In the genomic region with DNA sequence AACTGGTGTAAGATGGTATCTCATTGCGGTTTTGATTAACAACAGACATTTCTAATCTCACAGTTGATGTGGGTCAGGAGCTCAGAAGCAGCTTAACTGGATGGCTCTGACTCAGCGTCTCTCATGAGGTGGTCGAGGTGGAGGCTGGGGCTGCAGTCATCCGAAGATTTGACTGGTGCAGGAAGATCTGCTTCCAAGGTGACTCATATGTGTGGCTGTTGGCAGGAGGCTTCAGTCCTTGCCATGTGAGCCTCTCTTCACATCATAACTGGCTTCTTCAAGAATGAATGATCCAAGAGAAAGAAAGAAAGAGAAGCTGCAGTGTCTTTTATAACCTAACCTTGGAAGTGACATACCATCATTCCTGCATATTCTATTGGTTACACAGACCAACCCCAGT, we compare ENCODE assay signal across 13 cellular contexts.
A peak's percentile ranks its signal among the peaks of the same experiment; 100 is the strongest.
DNase-seq lines count a peak whose midpoint lies in the region; ATAC-seq and TF ChIP-seq lines count a peak whose summit lies in the region.
"Had no signal": no experiment of that assay in that cellular context is flagged by ENCODE, and none has a peak within 500 bp of the region (broad histone marks: within the 10 kb centered on the region; RNA-seq: fewer than 3 reads in every experiment).

No MANE protein-coding gene starts in this region.

- H3K27ac Mint-ChIP-seq in CD8-positive, alpha-beta T cell = no peak overlapping the region
- H3K27ac Mint-ChIP-seq in HFFc6 = no peak overlapping the region
- H3K27ac Mint-ChIP-seq in activated T-cell treated with anti-CD3 and anti-CD28 coated beads, Interleukin-2, amount 50 U/mL, for 72 hours = no peak overlapping the region
- H3K27ac Mint-ChIP-seq: IgD-negative memory B cell had no signal

- peaks cover under 1% of the 10 kb centered on the region for H3K36me3 Mint-ChIP-seq in CD8-positive, alpha-beta T cell
- peaks cover 5% of the 10 kb centered on the region for H3K36me3 Mint-ChIP-seq in HFFc6 (ENCODE audit: low read depth)
- peaks cover 0 to 4% of the 10 kb centered on the region in 2 donors for H3K36me3 Mint-ChIP-seq in activated T-cell treated with anti-CD3 and anti-CD28 coated beads, Interleukin-2, amount 50 U/mL, for 72 hours (ENCODE audit: insufficient read depth in 2 of 2)
- H3K36me3 Mint-ChIP-seq: IgD-negative memory B cell had no signal

- peaks cover 2% of the 10 kb centered on the region for H3K9me3 Mint-ChIP-seq in CD8-positive, alpha-beta T cell
- H3K9me3 Mint-ChIP-seq in HFFc6 = peaks cover 7% of the 10 kb centered on the region
- peaks cover under 1% of the 10 kb centered on the region in 2 donors for H3K9me3 Mint-ChIP-seq in activated T-cell treated with anti-CD3 and anti-CD28 coated beads, Interleukin-2, amount 50 U/mL, for 72 hours

- H3K36me3 ChIP-seq in CD8-positive, alpha-beta T cell (ENCODE audit: insufficient read depth, low read length) = no peaks in the 10 kb centered on the region
- H3K36me3 ChIP-seq in kidney epithelial cell (ENCODE audit: control insufficient read depth, insufficient read depth, low read length) (no peaks in the 10 kb centered on the region), upper lobe of left lung (no peaks in the 10 kb centered on the region), OCI-LY7 (ENCODE audit: insufficient read depth, low read length) (no peaks in the 10 kb centered on the region)

- CTCF ChIA-PET in CD8-positive, alpha-beta T cell (lab: Charles Lee) = interaction anchor here (1.0 kb wide), 2 partner anchors 22 to 497 kb away, joined by 3 to 4 read pairs; no protein-coding TSS in a partner anchor
- CTCF ChIA-PET in OCI-LY7 (lab: Charles Lee; ENCODE audit: unreplicated experiment) = no interaction called here

- H3K27ac ChIP-seq in CD8-positive, alpha-beta T cell (ENCODE audit: low read depth, low read length) = no peak overlapping the region
- H3K27ac ChIP-seq in upper lobe of left lung = no peak overlapping the region
- no peak overlapping the region for H3K27ac ChIP-seq in OCI-LY7 (ENCODE audit: low read depth, low read length, poor library complexity, severe bottlenecking)

- POLR2A ChIA-PET in CD8-positive, alpha-beta T cell (lab: Charles Lee) = no interaction called here
- POLR2A ChIA-PET in OCI-LY7 (lab: Charles Lee) = interaction anchor here (0.6 kb wide), 1 partner anchor 996 kb away, joined by 3 read pairs; no protein-coding TSS in a partner anchor

- peak in 2 of 7 experiments; percentile 31 to 45 for DNase-seq in CD8-positive, alpha-beta T cell
- DNase-seq in HFFc6 (peak; percentile 83), kidney epithelial cell (ENCODE audit: low read depth) (peak; percentile 31), upper lobe of left lung (no peak), OCI-LY7 (ENCODE audit: low spot score) (no peak)
- DNase-seq in activated T-cell treated with anti-CD3 and anti-CD28 coated beads, Interleukin-2, amount 50 U/mL, for 72 hours = peak in 1 of 2 donors; percentile 35
- DNase-seq: DMS53, mucosa of descending colon, NCI-H524, substantia nigra had no signal

- TF ChIP-seq POLR2A in upper lobe of left lung (IDR thresholded peaks at IDR 0.05) = no peak

- H3K27me3 Mint-ChIP-seq in CD8-positive, alpha-beta T cell (ENCODE audit: low read depth) = no peaks in the 10 kb centered on the region
- H3K27me3 Mint-ChIP-seq in HFFc6 (ENCODE audit: insufficient read depth) = peaks cover 4% of the 10 kb centered on the region
- H3K27me3 Mint-ChIP-seq in activated T-cell treated with anti-CD3 and anti-CD28 coated beads, Interleukin-2, amount 50 U/mL, for 72 hours (ENCODE audit: low read depth) = no peaks in the 10 kb centered on the region
- H3K27me3 Mint-ChIP-seq: IgD-negative memory B cell had no signal

- 88 to 89% methylated on average over 4 of the region's 4 CpGs for WGBS in upper lobe of left lung, 2 donors

- no peak overlapping the region for H3K4me2 ChIP-seq in OCI-LY7 (ENCODE audit: low read length)

- no peaks in the 10 kb centered on the region for H3K4me1 Mint-ChIP-seq in CD8-positive, alpha-beta T cell (ENCODE audit: low read depth)
- H3K4me1 Mint-ChIP-seq in HFFc6 (ENCODE audit: low read depth) = peaks cover 15% of the 10 kb centered on the region
- no peaks in the 10 kb centered on the region for H3K4me1 Mint-ChIP-seq in activated T-cell treated with anti-CD3 and anti-CD28 coated beads, Interleukin-2, amount 50 U/mL, for 72 hours (ENCODE audit: low read depth)
- H3K4me1 Mint-ChIP-seq: IgD-negative memory B cell had no signal

- no peak overlapping the region for H2AFZ ChIP-seq in OCI-LY7 (ENCODE audit: low read length)

- intact Hi-C loops in CD8-positive, alpha-beta T cell (cut with DNase I, micrococcal nuclease) = no loop called here
- intact Hi-C loops in OCI-LY7 (cut with micrococcal nuclease; ENCODE audit: unreplicated experiment) = no loop called here

- no peaks in the 10 kb centered on the region for H3K79me2 ChIP-seq in OCI-LY7 (ENCODE audit: insufficient read depth, low read depth, low read length)

- peak; percentile 67 for ATAC-seq in CD8-positive, alpha-beta T cell
- ATAC-seq in activated T-cell treated with anti-CD3 and anti-CD28 coated beads, Interleukin-2, amount 50 U/mL, for 72 hours (replicated peaks in 1 of 2) = peak; percentile 84 to 95
- ATAC-seq in HG03196 (IDR thresholded peaks at IDR 0.05; ENCODE audit: unreplicated experiment) (no peak), upper lobe of left lung (ENCODE audit: low FRiP score in 2 of 2) (no peak), GM21423 (IDR thresholded peaks at IDR 0.05; ENCODE audit: unreplicated experiment) (no peak)
- ATAC-seq: mucosa of descending colon had no signal

- TF ChIP-seq EP300 in upper lobe of left lung (IDR thresholded peaks at IDR 0.05) = no peak

- H3K4me3 ChIP-seq in CD8-positive, alpha-beta T cell (ENCODE audit: low read depth, low read length) = no peak overlapping the region
- H3K4me3 ChIP-seq in kidney epithelial cell (ENCODE audit: low read depth, low read length) = no peak overlapping the region
- H3K4me3 ChIP-seq in upper lobe of left lung = no peak overlapping the region
- H3K4me3 ChIP-seq in OCI-LY7 (ENCODE audit: low read depth, low read length, poor library complexity, severe bottlenecking) = no peak overlapping the region
- H3K4me3 ChIP-seq: mucosa of descending colon had no signal

- H3K9me3 ChIP-seq in CD8-positive, alpha-beta T cell (ENCODE audit: low read length) = no peaks in the 10 kb centered on the region
- H3K9me3 ChIP-seq in upper lobe of left lung (peaks cover 0 to 3% (median 0%) of the 10 kb centered on the region in 4 donors), OCI-LY7 (ENCODE audit: low read length) (peaks cover under 1% of the 10 kb centered on the region; the same call in 1 of the 2 replicates)
- H3K9me3 ChIP-seq: mucosa of descending colon had no signal

- H3K4me1 ChIP-seq in CD8-positive, alpha-beta T cell (ENCODE audit: insufficient read depth, low read length) = no peaks in the 10 kb centered on the region
- H3K4me1 ChIP-seq in upper lobe of left lung = no peaks in the 10 kb centered on the region
- no peaks in the 10 kb centered on the region for H3K4me1 ChIP-seq in OCI-LY7 (ENCODE audit: insufficient read depth, low read length, poor library complexity, severe bottlenecking)

- no peaks in the 10 kb centered on the region for H3K9me2 ChIP-seq in OCI-LY7 (ENCODE audit: insufficient read depth, low read length)

- no peaks in the 10 kb centered on the region for H4K20me1 ChIP-seq in OCI-LY7 (ENCODE audit: insufficient read depth, low read length)

- H3K4me3 Mint-ChIP-seq in CD8-positive, alpha-beta T cell = no peak overlapping the region
- H3K4me3 Mint-ChIP-seq in HFFc6 = no peak overlapping the region
- H3K4me3 Mint-ChIP-seq in activated T-cell treated with anti-CD3 and anti-CD28 coated beads, Interleukin-2, amount 50 U/mL, for 72 hours = no peak overlapping the region
- H3K4me3 Mint-ChIP-seq: IgD-negative memory B cell had no signal

- no peaks in the 10 kb centered on the region for H3K27me3 ChIP-seq in CD8-positive, alpha-beta T cell (ENCODE audit: insufficient read depth, low read length)
- no peaks in the 10 kb centered on the region for H3K27me3 ChIP-seq in kidney epithelial cell (ENCODE audit: control insufficient read depth, insufficient read depth, low read length)
- no peaks in the 10 kb centered on the region for H3K27me3 ChIP-seq in upper lobe of left lung

- no peak for TF ChIP-seq CTCF in CD8-positive, alpha-beta T cell (IDR thresholded peaks at IDR 0.05)
- no peak for TF ChIP-seq CTCF in HFFc6 (IDR thresholded peaks at IDR 0.05)
- no peak for TF ChIP-seq CTCF in kidney epithelial cell (IDR thresholded peaks at IDR 0.05; ENCODE audit: insufficient read depth, low read length, poor library complexity, severe bottlenecking)
- TF ChIP-seq CTCF in upper lobe of left lung (IDR thresholded peaks at IDR 0.05) = no peak
- TF ChIP-seq CTCF in OCI-LY7 (conservative IDR thresholded peaks at IDR 0.05; ENCODE audit: low read length) = no peak

- BruUV-seq in OCI-LY7 (replicated peaks; lab: Mats Ljungman, UMichigan) = no TSS peak

Comparison
In these comparisons a context has a peak if more than half of its experiments do, and no peak if none do; other contexts are left out.
1. ATAC-seq: peak in CD8-positive, alpha-beta T cell (single experiment) and activated T-cell treated with anti-CD3 and anti-CD28 coated beads, Interleukin-2, amount 50 U/mL, for 72 hours (2 of 2); none in HG03196 (single experiment), upper lobe of left lung (0 of 2) and GM21423 (single experiment).
2. DNase-seq: peak in HFFc6 (single experiment) and kidney epithelial cell (single experiment); none in upper lobe of left lung (0 of 2) and OCI-LY7 (single experiment).